In the genomic region with DNA sequence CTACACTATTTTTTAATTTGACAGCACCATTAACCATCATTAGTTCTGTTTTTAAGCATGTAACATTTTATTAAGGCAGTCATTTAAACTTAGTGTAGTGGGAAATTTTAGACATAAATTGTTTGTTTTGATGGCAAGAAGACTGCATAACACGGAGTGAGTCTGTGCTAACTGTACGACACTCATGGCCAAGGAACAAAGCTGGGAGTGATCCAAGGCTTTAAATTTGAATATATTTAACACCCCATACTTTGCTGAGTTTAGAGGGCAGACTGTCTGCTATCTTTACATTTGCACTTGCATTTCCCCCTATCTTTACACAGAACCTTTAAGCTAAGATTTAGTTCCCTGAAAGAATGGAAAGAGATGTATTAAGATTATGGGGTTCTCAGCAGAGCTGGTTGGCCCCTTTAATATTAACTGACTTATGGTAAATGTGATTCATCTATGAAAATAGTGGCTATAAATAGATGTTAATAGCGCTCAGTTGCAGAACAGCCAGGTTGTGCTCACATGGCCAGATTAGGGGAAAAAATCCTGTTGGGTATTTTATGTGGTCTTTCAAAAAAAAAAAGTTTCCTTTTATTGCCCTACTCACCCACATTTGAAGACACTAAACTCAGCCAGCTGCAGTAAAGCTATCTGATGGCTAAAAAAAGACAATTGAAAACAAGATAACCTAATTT, we compare ENCODE assay signal across 13 cellular contexts.
A peak's percentile ranks its signal among the peaks of the same experiment; 100 is the strongest.
DNase-seq lines count a peak whose midpoint lies in the region; ATAC-seq and TF ChIP-seq lines count a peak whose summit lies in the region.
"Had no signal": no experiment of that assay in that cellular context is flagged by ENCODE, and none has a peak within 500 bp of the region (broad histone marks: within the 10 kb centered on the region; RNA-seq: fewer than 3 reads in every experiment).

No MANE protein-coding gene starts in this region.

- peaks cover 3% of the 10 kb centered on the region for H3K36me3 Mint-ChIP-seq in CD4-positive, CD25-positive, alpha-beta regulatory T cell
- no peaks in the 10 kb centered on the region for H3K36me3 Mint-ChIP-seq in WTC11

- no peaks in the 10 kb centered on the region for H3K27me3 ChIP-seq in CD4-positive, CD25-positive, alpha-beta regulatory T cell (ENCODE audit: control insufficient read depth, insufficient read depth, low read length)
- H3K27me3 ChIP-seq in SJSA1 (replicated peaks) (no peaks in the 10 kb centered on the region), lower lobe of right lung (ENCODE audit: low read depth) (no peaks in the 10 kb centered on the region)

- H3K9me3 Mint-ChIP-seq in CD4-positive, CD25-positive, alpha-beta regulatory T cell, result no peaks in the 10 kb centered on the region
- H3K9me3 Mint-ChIP-seq in WTC11, result no peaks in the 10 kb centered on the region
- H3K9me3 Mint-ChIP-seq: effector memory CD8-positive, alpha-beta T cell; T-helper 1 cell treated with Interleukin-12 subunit alpha and Interleukin-12 subunit beta and Interleukin-4 antibody, amounts not matched to agents 30 μg/mL and 1 μg/mL, for 36 hours had no signal

- peak overlapping the region in 2 of 4 donors; percentile 24 to 42 for H3K4me3 Mint-ChIP-seq in CD4-positive, CD25-positive, alpha-beta regulatory T cell
- no peak overlapping the region for H3K4me3 Mint-ChIP-seq in WTC11
- H3K4me3 Mint-ChIP-seq: effector memory CD8-positive, alpha-beta T cell; T-helper 1 cell treated with Interleukin-12 subunit alpha and Interleukin-12 subunit beta and Interleukin-4 antibody, amounts not matched to agents 30 μg/mL and 1 μg/mL, for 36 hours had no signal

- H3K27ac Mint-ChIP-seq in CD4-positive, CD25-positive, alpha-beta regulatory T cell, result peak overlapping the region in 1 of 3 donors; percentile 35
- no peak overlapping the region for H3K27ac Mint-ChIP-seq in WTC11
- H3K27ac Mint-ChIP-seq: effector memory CD8-positive, alpha-beta T cell; T-helper 1 cell treated with Interleukin-12 subunit alpha and Interleukin-12 subunit beta and Interleukin-4 antibody, amounts not matched to agents 30 μg/mL and 1 μg/mL, for 36 hours had no signal

- H3K4me3 ChIP-seq in CD4-positive, CD25-positive, alpha-beta regulatory T cell (ENCODE audit: low read depth, low read length), result peak overlapping the region; percentile 27
- H3K4me3 ChIP-seq in SJSA1, result no peak overlapping the region
- H3K4me3 ChIP-seq in lower lobe of right lung, result no peak overlapping the region

- POLR2A ChIA-PET in WTC11 (lab: Charles Lee), result interaction anchor here (0.7 kb wide), 1 partner anchor 110 kb away, joined by 3 read pairs; no protein-coding TSS in a partner anchor

- H3K4me1 Mint-ChIP-seq in CD4-positive, CD25-positive, alpha-beta regulatory T cell, result peaks cover 7 to 24% (median 20%) of the 10 kb centered on the region in 4 donors
- H3K4me1 Mint-ChIP-seq in WTC11, result peaks cover 4% of the 10 kb centered on the region; the same call in 1 of the 2 replicates

- intact Hi-C loops in lower lobe of right lung (cut with DNase I), result no loop called here

- TF ChIP-seq CTCF in lower lobe of right lung (IDR thresholded peaks at IDR 0.05) (no peak), WTC11 (IDR thresholded peaks at IDR 0.05) (no peak)

- H3K4me1 ChIP-seq in CD4-positive, CD25-positive, alpha-beta regulatory T cell (ENCODE audit: control insufficient read depth, insufficient read depth, low read length, poor library complexity, severe bottlenecking), result peaks cover 3% of the 10 kb centered on the region
- H3K4me1 ChIP-seq in SJSA1 (replicated peaks), result peaks cover 27% of the 10 kb centered on the region
- H3K4me1 ChIP-seq in lower lobe of right lung, result peaks cover 13% of the 10 kb centered on the region

- no peak for DNase-seq in CD4-positive, CD25-positive, alpha-beta regulatory T cell
- DNase-seq in SJSA1 (ENCODE audit: low read depth in 1 of 2, low spot score in 2 of 2) (no peak), iris pigment epithelial cell (ENCODE audit: low read depth) (peak; percentile 72), lower lobe of right lung (no peak), WTC11 (ENCODE audit: low spot score) (no peak), activated gamma-delta T cell treated with Interleukin-2 at 50 U/mL for 16 hours (no peak)
- DNase-seq in stimulated activated CD4-positive, alpha-beta T cell treated with anti-CD3 and anti-CD28 coated beads, Interleukin-2, amount 100 ng/mL, for 48 hours, result no peak
- DNase-seq: activated T-cell treated with anti-CD3 and anti-CD28 coated beads, Interleukin-2, amount 50 U/mL, for 1 hour; effector memory CD8-positive, alpha-beta T cell; stimulated activated naive CD4-positive, alpha-beta T cell had no signal

- no peak overlapping the region for H3K27ac ChIP-seq in CD4-positive, CD25-positive, alpha-beta regulatory T cell (ENCODE audit: insufficient read depth, low read length, poor library complexity, severe bottlenecking)
- H3K27ac ChIP-seq in SJSA1, result peak overlapping the region; percentile 36; the same call in 1 of the 2 replicates
- H3K27ac ChIP-seq in lower lobe of right lung, result no peak overlapping the region

- no peak for ATAC-seq in CD4-positive, CD25-positive, alpha-beta regulatory T cell (ENCODE audit: low read depth in 2 of 2)
- peak; percentile 50 for ATAC-seq in GM21423 (IDR thresholded peaks at IDR 0.05; ENCODE audit: unreplicated experiment)
- ATAC-seq in lower lobe of right lung, result no peak
- no peak for ATAC-seq in WTC11
- ATAC-seq: effector memory CD8-positive, alpha-beta T cell; HCT116 had no signal

- CTCF ChIA-PET in WTC11 (lab: Charles Lee), result interaction anchor here (0.8 kb wide), 1 partner anchor 106 kb away, joined by 4 read pairs; no protein-coding TSS in a partner anchor

- no peaks in the 10 kb centered on the region for H3K27me3 Mint-ChIP-seq in CD4-positive, CD25-positive, alpha-beta regulatory T cell
- H3K27me3 Mint-ChIP-seq in WTC11 (ENCODE audit: low read depth), result no peaks in the 10 kb centered on the region
- H3K27me3 Mint-ChIP-seq: effector memory CD8-positive, alpha-beta T cell had no signal

- H3K36me3 ChIP-seq in CD4-positive, CD25-positive, alpha-beta regulatory T cell (ENCODE audit: control insufficient read depth, insufficient read depth, low read length), result no peaks in the 10 kb centered on the region
- no peaks in the 10 kb centered on the region for H3K36me3 ChIP-seq in SJSA1
- H3K36me3 ChIP-seq in lower lobe of right lung, result no peaks in the 10 kb centered on the region

- H3K9me3 ChIP-seq in CD4-positive, CD25-positive, alpha-beta regulatory T cell (ENCODE audit: control insufficient read depth in 2 of 2, low read length in 2 of 2), result no peaks in the 10 kb centered on the region
- no peaks in the 10 kb centered on the region for H3K9me3 ChIP-seq in SJSA1 (replicated peaks)
- no peaks in the 10 kb centered on the region for H3K9me3 ChIP-seq in lower lobe of right lung

TF ChIP-seq in WTC11, 78 proteins besides CTCF, POLR2A, EP300 and RAD21 (continues in another document):
- TF ChIP-seq FOXK1 (CRISPR knock-in tag; IDR thresholded peaks at IDR 0.05), result no peak
- no peak for TF ChIP-seq IRF2 (CRISPR knock-in tag; IDR thresholded peaks at IDR 0.05; ENCODE audit: borderline replicate concordance, low read depth)
- no peak for TF ChIP-seq NR2C2 (CRISPR knock-in tag; IDR thresholded peaks at IDR 0.05)
- no peak for TF ChIP-seq CREM (CRISPR knock-in tag; IDR thresholded peaks at IDR 0.05)
- no peak for TF ChIP-seq ZNF138 (CRISPR knock-in tag; conservative IDR thresholded peaks at IDR 0.05)
- TF ChIP-seq, protein P1, sequence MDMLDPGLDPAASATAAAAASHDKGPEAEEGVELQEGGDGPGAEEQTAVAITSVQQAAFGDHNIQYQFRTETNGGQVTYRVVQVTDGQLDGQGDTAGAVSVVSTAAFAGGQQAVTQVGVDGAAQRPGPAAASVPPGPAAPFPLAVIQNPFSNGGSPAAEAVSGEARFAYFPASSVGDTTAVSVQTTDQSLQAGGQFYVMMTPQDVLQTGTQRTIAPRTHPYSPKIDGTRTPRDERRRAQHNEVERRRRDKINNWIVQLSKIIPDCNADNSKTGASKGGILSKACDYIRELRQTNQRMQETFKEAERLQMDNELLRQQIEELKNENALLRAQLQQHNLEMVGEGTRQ (CRISPR knock-in tag; IDR thresholded peaks at IDR 0.05), result no peak
- TF ChIP-seq, protein P2, sequence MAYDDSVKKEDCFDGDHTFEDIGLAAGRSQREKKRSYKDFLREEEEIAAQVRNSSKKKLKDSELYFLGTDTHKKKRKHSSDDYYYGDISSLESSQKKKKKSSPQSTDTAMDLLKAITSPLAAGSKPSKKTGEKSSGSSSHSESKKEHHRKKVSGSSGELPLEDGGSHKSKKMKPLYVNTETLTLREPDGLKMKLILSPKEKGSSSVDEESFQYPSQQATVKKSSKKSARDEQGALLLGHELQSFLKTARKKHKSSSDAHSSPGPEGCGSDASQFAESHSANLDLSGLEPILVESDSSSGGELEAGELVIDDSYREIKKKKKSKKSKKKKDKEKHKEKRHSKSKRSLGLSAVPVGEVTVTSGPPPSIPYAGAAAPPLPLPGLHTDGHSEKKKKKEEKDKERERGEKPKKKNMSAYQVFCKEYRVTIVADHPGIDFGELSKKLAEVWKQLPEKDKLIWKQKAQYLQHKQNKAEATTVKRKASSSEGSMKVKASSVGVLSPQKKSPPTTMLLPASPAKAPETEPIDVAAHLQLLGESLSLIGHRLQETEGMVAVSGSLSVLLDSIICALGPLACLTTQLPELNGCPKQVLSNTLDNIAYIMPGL (CRISPR knock-in tag; IDR thresholded peaks at IDR 0.05), result no peak
- TF ChIP-seq, protein P3, sequence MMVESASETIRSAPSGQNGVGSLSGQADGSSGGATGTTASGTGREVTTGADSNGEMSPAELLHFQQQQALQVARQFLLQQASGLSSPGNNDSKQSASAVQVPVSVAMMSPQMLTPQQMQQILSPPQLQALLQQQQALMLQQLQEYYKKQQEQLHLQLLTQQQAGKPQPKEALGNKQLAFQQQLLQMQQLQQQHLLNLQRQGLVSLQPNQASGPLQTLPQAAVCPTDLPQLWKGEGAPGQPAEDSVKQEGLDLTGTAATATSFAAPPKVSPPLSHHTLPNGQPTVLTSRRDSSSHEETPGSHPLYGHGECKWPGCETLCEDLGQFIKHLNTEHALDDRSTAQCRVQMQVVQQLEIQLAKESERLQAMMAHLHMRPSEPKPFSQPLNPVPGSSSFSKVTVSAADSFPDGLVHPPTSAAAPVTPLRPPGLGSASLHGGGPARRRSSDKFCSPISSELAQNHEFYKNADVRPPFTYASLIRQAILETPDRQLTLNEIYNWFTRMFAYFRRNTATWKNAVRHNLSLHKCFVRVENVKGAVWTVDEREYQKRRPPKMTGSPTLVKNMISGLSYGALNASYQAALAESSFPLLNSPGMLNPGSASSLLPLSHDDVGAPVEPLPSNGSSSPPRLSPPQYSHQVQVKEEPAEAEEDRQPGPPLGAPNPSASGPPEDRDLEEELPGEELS (CRISPR knock-in tag; IDR thresholded peaks at IDR 0.05), result no peak
- TF ChIP-seq RELA (CRISPR knock-in tag; IDR thresholded peaks at IDR 0.05; ENCODE audit: borderline replicate concordance), result no peak
- TF ChIP-seq NFATC4 (CRISPR knock-in tag; IDR thresholded peaks at IDR 0.05), result no peak
